12 cellular contexts compared by ENCODE assay signal in the genomic region with DNA sequence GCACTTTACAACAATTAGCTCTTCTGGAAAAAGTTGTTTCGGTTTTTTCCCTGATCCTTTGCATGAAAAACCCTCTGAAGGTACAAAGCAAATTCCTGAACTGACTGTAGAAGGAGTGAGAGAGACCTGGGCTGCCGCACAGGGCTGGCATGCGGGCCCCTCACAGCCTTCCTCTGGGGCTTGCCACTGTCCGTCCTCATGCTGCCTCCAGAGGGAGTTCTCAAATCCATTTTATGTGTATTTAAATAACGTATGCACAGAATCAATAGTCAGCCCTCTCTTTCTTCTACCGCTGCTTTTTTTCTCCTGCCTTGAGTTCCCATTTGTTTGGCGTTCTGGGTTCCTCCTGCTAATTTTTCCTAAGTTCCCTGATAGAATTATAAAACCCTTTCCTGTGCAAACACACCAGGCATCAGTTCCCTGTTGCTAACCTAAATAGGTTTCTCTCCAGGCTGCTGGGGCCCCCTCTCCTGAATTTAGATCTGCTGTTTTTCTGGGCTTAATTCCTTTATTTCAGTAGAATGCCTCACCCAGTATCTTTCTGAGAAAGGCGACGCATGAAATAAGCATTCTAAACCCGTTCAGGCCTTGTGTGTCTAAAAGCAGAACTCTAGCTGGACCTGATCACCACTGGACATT.
A peak's percentile ranks its signal among the peaks of the same experiment; 100 is the strongest.
DNase-seq lines count a peak whose midpoint lies in the region; ATAC-seq and FAIRE-seq lines count a peak whose summit lies in the region.
"Had no signal": no experiment of that assay in that cellular context is flagged by ENCODE, and none has a peak within 500 bp of the region (broad histone marks: within the 10 kb centered on the region; RNA-seq: fewer than 3 reads in every experiment).

No MANE protein-coding gene starts in this region.

- peaks cover 46% of the 10 kb centered on the region for H3K4me1 ChIP-seq in HUES48 (ENCODE audit: control insufficient read depth, insufficient read depth, low read length)

- H3K27ac ChIP-seq in HUES48 (ENCODE audit: low read depth, low read length): peak overlapping the region; percentile 82

- peak; percentile 4 for DNase-seq in DMS114 treated with DMSO at 0.1 percent for 48 hours (lab: John Stamatoyannopoulos, UW; ENCODE audit: unreplicated experiment)
- DNase-seq in astrocyte of the hippocampus (ENCODE audit: low read depth, low spot score): peak; percentile 18
- DNase-seq in kidney glomerular epithelial cell (lab: John Stamatoyannopoulos, UW): peak; percentile 1
- DNase-seq in SKM-1 treated with dmso at 0.1 percent for 144 hours (lab: John Stamatoyannopoulos, UW; ENCODE audit: unreplicated experiment): no peak
- no peak for DNase-seq in EL
- DNase-seq in HTR-8/SVneo (ENCODE audit: insufficient read length, low spot score): no peak
- DNase-seq: CD8-positive, alpha-beta T cell; NCI-H187 treated with DMSO at 0.1 percent for 48 hours; right cardiac atrium had no signal

- no peak for ATAC-seq in HG02885 (IDR thresholded peaks at IDR 0.05; ENCODE audit: poor library complexity, unreplicated experiment)
- ATAC-seq: CD8-positive, alpha-beta T cell; right cardiac atrium had no signal

- H3K9ac ChIP-seq in HUES48 (ENCODE audit: low read depth, low read length): no peak overlapping the region

- no peak for FAIRE-seq in HTR-8/SVneo (lab: Jason Lieb, UNC)
- FAIRE-seq: bronchial epithelial cell had no signal

- H3K36me3 ChIP-seq in HUES48 (ENCODE audit: control insufficient read depth, insufficient read depth, low read length): peaks cover 4% of the 10 kb centered on the region; the same call in 1 of the 2 replicates

- no peak overlapping the region for H3K4me3 ChIP-seq in HUES48 (ENCODE audit: low read depth, low read length)

- no peaks in the 10 kb centered on the region for H3K27me3 ChIP-seq in HUES48 (ENCODE audit: control insufficient read depth, insufficient read depth, low read length)

- peaks cover 5% of the 10 kb centered on the region; the same call in 1 of the 2 replicates for H3K9me3 ChIP-seq in HUES48 (ENCODE audit: control insufficient read depth, insufficient read depth, low read length)

Comparison
In these comparisons a context has a peak if more than half of its experiments do, and no peak if none do; other contexts are left out.
1. DNase-seq: peak in DMS114 treated with DMSO at 0.1 percent for 48 hours (single experiment), astrocyte of the hippocampus (single experiment) and kidney glomerular epithelial cell (single experiment); none in SKM-1 treated with dmso at 0.1 percent for 144 hours (single experiment), EL (single experiment) and HTR-8/SVneo (single experiment).